ENCODE assay signal across 8 cellular contexts in the genomic region with DNA sequence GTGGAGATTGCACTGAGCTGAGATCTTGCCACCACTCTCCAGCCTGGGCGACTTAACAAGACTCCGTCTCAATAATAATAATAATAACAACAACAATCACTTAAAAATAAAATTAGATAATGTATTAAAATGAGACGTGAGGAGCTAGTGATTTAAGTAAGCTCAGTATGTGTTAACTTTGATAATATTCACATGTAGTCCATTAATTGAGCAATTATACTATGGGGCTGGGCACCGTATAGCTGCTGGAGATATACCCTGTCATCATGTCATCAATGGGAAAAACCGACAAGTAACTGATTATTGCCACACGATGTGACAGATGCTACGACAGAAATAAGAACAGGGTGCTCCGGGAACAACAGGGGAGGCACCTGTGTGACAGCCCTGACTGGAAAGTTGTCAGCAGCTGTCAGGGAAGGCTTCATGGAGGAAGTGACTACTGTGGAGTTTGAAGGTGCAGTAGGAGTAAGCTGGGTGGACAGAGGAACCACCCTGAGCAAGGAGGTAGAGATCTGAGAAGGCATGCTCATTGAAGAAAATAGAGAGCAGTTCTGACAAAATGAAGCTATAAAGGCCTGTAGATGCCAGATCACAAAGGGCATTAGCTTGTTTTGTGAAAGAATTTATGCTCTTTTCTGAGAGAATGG. TPM values are rescaled to one million over a fixed set of nuclear protein-coding genes. Genes with fewer than 3 reads are reported as not detected.
A peak's percentile ranks its signal among the peaks of the same experiment; 100 is the strongest.
DNase-seq lines count a peak whose midpoint lies in the region; ATAC-seq and TF ChIP-seq lines count a peak whose summit lies in the region.

No MANE protein-coding gene starts in this region.

- intact Hi-C loops in testis (cut with DNase I; ENCODE audit: low total_unique reads): loop anchor here (2.0 kb wide), 1 partner anchor 69 kb away; the partner anchor contains the start of gene DDX59

- H3K27me3 ChIP-seq in layer of hippocampus (ENCODE audit: control insufficient read depth, insufficient read depth, low read length) (no peaks in the 10 kb centered on the region), testis (no peaks in the 10 kb centered on the region)

- CTCF ChIA-PET in activated CD8-positive, alpha-beta memory T cell treated with anti-CD3 and anti-CD28 coated beads, Interleukin-2, amount 10 ng/mL, durations not matched to agents 7 days and 5 days (lab: Charles Lee): no interaction called here
- CTCF ChIA-PET in activated CD4-positive, alpha-beta memory T cell treated with anti-CD3 and anti-CD28 coated beads, Interleukin-2, amount 10 ng/mL, durations not matched to agents 7 days and 5 days (lab: Charles Lee): interaction anchor here (0.6 to 2.2 kb wide), 4 partner anchors 10 to 165 kb away, joined by 3 to 12 read pairs (median 5); no protein-coding TSS in a partner anchor

- no peak for TF ChIP-seq POLR2A in testis (IDR thresholded peaks at IDR 0.05)

- no peaks in the 10 kb centered on the region for H3K9me3 ChIP-seq in testis

- H3K4me3 ChIP-seq in testis: peak overlapping the region in 1 of 2 donors; percentile 98

- peaks cover 15% of the 10 kb centered on the region for H3K4me1 ChIP-seq in testis

- H3K36me3 Mint-ChIP-seq in activated CD8-positive, alpha-beta memory T cell treated with anti-CD3 and anti-CD28 coated beads, Interleukin-2, amount 10 ng/mL, durations not matched to agents 7 days and 5 days: no peaks in the 10 kb centered on the region
- no peaks in the 10 kb centered on the region for H3K36me3 Mint-ChIP-seq in activated CD4-positive, alpha-beta memory T cell treated with anti-CD3 and anti-CD28 coated beads, Interleukin-2, amount 10 ng/mL, durations not matched to agents 7 days and 5 days (ENCODE audit: low read depth)

- WGBS in testis, 2 donors: 69 to 85% methylated on average over 8 of the region's 8 CpGs

- peaks cover 16% of the 10 kb centered on the region for H3K4me1 Mint-ChIP-seq in activated CD8-positive, alpha-beta memory T cell treated with anti-CD3 and anti-CD28 coated beads, Interleukin-2, amount 10 ng/mL, durations not matched to agents 7 days and 5 days
- H3K4me1 Mint-ChIP-seq in activated CD4-positive, alpha-beta memory T cell treated with anti-CD3 and anti-CD28 coated beads, Interleukin-2, amount 10 ng/mL, durations not matched to agents 7 days and 5 days: peaks cover 21% of the 10 kb centered on the region

- DNase-seq in activated CD8-positive, alpha-beta memory T cell treated with anti-CD3 and anti-CD28 coated beads, Interleukin-2, amount 10 ng/mL, durations not matched to agents 7 days and 5 days: no peak
- no peak for DNase-seq in activated CD8-positive, alpha-beta memory T cell treated with anti-CD3 and anti-CD28 coated beads, Interleukin-2, amount 50 U/mL, for 48 hours
- no peak for DNase-seq in activated CD4-positive, alpha-beta memory T cell treated with anti-CD3 and anti-CD28 coated beads, Interleukin-2, amount 10 ng/mL, durations not matched to agents 7 days and 5 days
- no peak for DNase-seq in testis
- DNase-seq in NCI-H2196 treated with DMSO at 0.1 percent for 48 hours (lab: John Stamatoyannopoulos, UW; ENCODE audit: unreplicated experiment): no peak

- ATAC-seq in activated CD8-positive, alpha-beta memory T cell treated with anti-CD3 and anti-CD28 coated beads, Interleukin-2, amount 10 ng/mL, durations not matched to agents 7 days and 5 days: no peak
- ATAC-seq in GM18870 (IDR thresholded peaks at IDR 0.05; ENCODE audit: unreplicated experiment) (no peak), HG02840 (IDR thresholded peaks at IDR 0.05; ENCODE audit: low FRiP score, unreplicated experiment) (no peak)

- no peak for TF ChIP-seq CTCF in testis (IDR thresholded peaks at IDR 0.05)

- POLR2A ChIA-PET in activated CD4-positive, alpha-beta memory T cell treated with anti-CD3 and anti-CD28 coated beads, Interleukin-2, amount 10 ng/mL, durations not matched to agents 7 days and 5 days (lab: Charles Lee): interaction anchor here (1.1 to 1.8 kb wide), 2 partner anchors 67 to 116 kb away, joined by 4 to 7 read pairs; partner anchors contain the start of gene DDX59

- H3K27ac ChIP-seq in layer of hippocampus (ENCODE audit: low read depth, low read length) (peak overlapping the region; percentile 84), testis (peak overlapping the region; percentile 16 to 100)

- H3K27me3 Mint-ChIP-seq in activated CD8-positive, alpha-beta memory T cell treated with anti-CD3 and anti-CD28 coated beads, Interleukin-2, amount 10 ng/mL, durations not matched to agents 7 days and 5 days: peaks cover 47% of the 10 kb centered on the region
- peaks cover 36% of the 10 kb centered on the region for H3K27me3 Mint-ChIP-seq in activated CD4-positive, alpha-beta memory T cell treated with anti-CD3 and anti-CD28 coated beads, Interleukin-2, amount 10 ng/mL, durations not matched to agents 7 days and 5 days

- peak overlapping the region; percentile 81 for H3K4me3 Mint-ChIP-seq in activated CD8-positive, alpha-beta memory T cell treated with anti-CD3 and anti-CD28 coated beads, Interleukin-2, amount 10 ng/mL, durations not matched to agents 7 days and 5 days
- H3K4me3 Mint-ChIP-seq in activated CD4-positive, alpha-beta memory T cell treated with anti-CD3 and anti-CD28 coated beads, Interleukin-2, amount 10 ng/mL, durations not matched to agents 7 days and 5 days: peak overlapping the region; percentile 90

- H3K9me3 Mint-ChIP-seq in activated CD8-positive, alpha-beta memory T cell treated with anti-CD3 and anti-CD28 coated beads, Interleukin-2, amount 10 ng/mL, durations not matched to agents 7 days and 5 days (ENCODE audit: low read depth): no peaks in the 10 kb centered on the region
- H3K9me3 Mint-ChIP-seq in activated CD4-positive, alpha-beta memory T cell treated with anti-CD3 and anti-CD28 coated beads, Interleukin-2, amount 10 ng/mL, durations not matched to agents 7 days and 5 days: no peaks in the 10 kb centered on the region

- no peak overlapping the region for H3K27ac Mint-ChIP-seq in activated CD8-positive, alpha-beta memory T cell treated with anti-CD3 and anti-CD28 coated beads, Interleukin-2, amount 10 ng/mL, durations not matched to agents 7 days and 5 days
- no peak overlapping the region for H3K27ac Mint-ChIP-seq in activated CD4-positive, alpha-beta memory T cell treated with anti-CD3 and anti-CD28 coated beads, Interleukin-2, amount 10 ng/mL, durations not matched to agents 7 days and 5 days

- no peaks in the 10 kb centered on the region for H3K36me3 ChIP-seq in testis (ENCODE audit: low read depth, missing control alignments)

RNA-seq across cellular contexts. Expression of gene CAMSAP2, which starts 0.9 kb away (rescaled TPM):
- total RNA-seq in activated CD8-positive, alpha-beta memory T cell treated with anti-CD3 and anti-CD28 coated beads, Interleukin-2, amount 10 ng/mL, durations not matched to agents 7 days and 5 days: under 1 TPM in 1 of 2 experiments, not detected in 1; 0.35 TPM
- total RNA-seq in activated CD4-positive, alpha-beta memory T cell treated with anti-CD3 and anti-CD28 coated beads, Interleukin-2, amount 10 ng/mL, durations not matched to agents 7 days and 5 days: under 1 TPM; 0.65 to 0.78 TPM
- 10 to 100 TPM; 28.4 to 34.7 TPM for total RNA-seq in testis
- polyA plus RNA-seq in testis (ENCODE audit: insufficient read depth, low read depth, low replicate concordance): 16.0 TPM

Comparison
In these comparisons a context has a peak if more than half of its experiments do, and no peak if none do; other contexts are left out.
1. RNA of gene CAMSAP2, which starts 0.9 kb away (total RNA-seq): 28.4 to 34.7 TPM in testis; 0.65 to 0.78 TPM in activated CD4-positive, alpha-beta memory T cell treated with anti-CD3 and anti-CD28 coated beads, Interleukin-2, amount 10 ng/mL, durations not matched to agents 7 days and 5 days and 0.35 TPM in activated CD8-positive, alpha-beta memory T cell treated with anti-CD3 and anti-CD28 coated beads, Interleukin-2, amount 10 ng/mL, durations not matched to agents 7 days and 5 days; every median in the first group is over 10 times any median in the second.